1 cellular context compared by ENCODE assay signal in genomic region chrX:115324194-115324593, GRCh38.
TF ChIP-seq lines count a peak whose summit lies in the region.

No MANE protein-coding gene starts in this region.

TF ChIP-seq in SK-N-SH treated with all-trans-retinoic acid at 6 μM for 48 hours, 23 proteins besides CTCF, POLR2A, EP300 and RAD21 (continued from another document):
- no peak for TF ChIP-seq TSHZ2 (CRISPR knock-in tag; IDR thresholded peaks at IDR 0.05)
- TF ChIP-seq RARB (CRISPR knock-in tag; IDR thresholded peaks at IDR 0.05) = no peak
- TF ChIP-seq ZFP3 (CRISPR knock-in tag; IDR thresholded peaks at IDR 0.05) = no peak
- TF ChIP-seq SNAI2 (CRISPR knock-in tag; IDR thresholded peaks at IDR 0.05) = no peak
- TF ChIP-seq POU6F1 (CRISPR knock-in tag; IDR thresholded peaks at IDR 0.05; ENCODE audit: borderline replicate concordance, low read depth) = no peak
